ENCODE assay signal across 8 cellular contexts in the genomic region with DNA sequence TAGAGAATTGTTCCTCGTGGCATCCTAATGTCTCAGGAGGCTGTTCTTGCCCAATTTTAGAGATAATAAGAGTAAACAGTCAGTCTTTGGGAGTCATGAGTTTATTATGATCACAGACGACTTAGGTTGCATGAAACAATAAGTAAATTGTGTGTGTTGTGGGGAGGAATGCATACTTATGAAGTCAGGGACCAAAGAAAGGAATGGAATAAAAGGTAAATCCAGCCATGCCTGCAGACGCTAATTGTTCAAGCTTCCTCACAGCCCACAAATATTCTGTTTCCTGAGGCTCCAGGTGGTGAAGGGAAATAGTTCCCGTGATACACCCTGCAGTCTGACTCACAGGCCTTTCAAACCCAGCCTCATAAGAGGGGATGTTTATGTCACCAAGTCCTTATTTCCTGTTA. TPM values are rescaled to one million over a fixed set of nuclear protein-coding genes. Genes with fewer than 3 reads are reported as not detected.
DNase-seq lines count a peak whose midpoint lies in the region; ATAC-seq and TF ChIP-seq lines count a peak whose summit lies in the region.

No MANE protein-coding gene starts in this region.

- intact Hi-C loops in MCF 10A (cut with micrococcal nuclease): no loop called here

- no peaks in the 10 kb centered on the region for H3K36me3 ChIP-seq in mesodermal cell (ENCODE audit: control insufficient read depth, insufficient read depth, low read length)

- H3K4me1 Mint-ChIP-seq in MCF 10A (ENCODE audit: insufficient read depth, unreplicated experiment): peaks cover 5% of the 10 kb centered on the region

- BruUV-seq in MCF 10A (replicated peaks; lab: Mats Ljungman, UMichigan): TSS peak; percentile 21

- peak overlapping the region; percentile 8 for H3K27ac ChIP-seq in mesodermal cell (ENCODE audit: low read depth, low read length, severe bottlenecking)

- DNase-seq in EL (peak; percentile 39), NCI-H146 (lab: John Stamatoyannopoulos, UW) (peak; percentile 47), MCF 10A (ENCODE audit: unreplicated experiment) (peak; percentile 63), GM20000 (ENCODE audit: low spot score) (no peak)
- no peak for DNase-seq in NK-92 treated with Interleukin-12 subunit alpha and Interleukin-12 subunit beta, amount 100 ng/mL, for 24 hours (lab: John Stamatoyannopoulos, UW)

- H3K9me3 Mint-ChIP-seq in MCF 10A (ENCODE audit: unreplicated experiment): no peaks in the 10 kb centered on the region

- no peaks in the 10 kb centered on the region for H3K36me3 Mint-ChIP-seq in MCF 10A (ENCODE audit: insufficient read depth, unreplicated experiment)

- H3K27me3 Mint-ChIP-seq in MCF 10A (ENCODE audit: insufficient read depth, unreplicated experiment): no peaks in the 10 kb centered on the region

- ATAC-seq in HG03159 (IDR thresholded peaks at IDR 0.05; ENCODE audit: unreplicated experiment) (no peak), GM18511 (IDR thresholded peaks at IDR 0.05; ENCODE audit: unreplicated experiment) (no peak)

- CTCF ChIA-PET in MCF 10A (lab: Yijun Ruan, JAX): interaction anchor here (0.6 to 1.4 kb wide), 4 partner anchors 34 to 188 kb away, joined by 3 to 5 read pairs (median 4); no protein-coding TSS in a partner anchor

- peak overlapping the region; percentile 68 for H3K4me3 Mint-ChIP-seq in MCF 10A (ENCODE audit: unreplicated experiment)

- WGBS in mesodermal cell (ENCODE audit: insufficient coverage in 2 of 2), 2 experiments: 36 to 43% methylated on average over 2 to 3 of the region's 4 CpGs

- peak overlapping the region; percentile 21 for H3K27ac Mint-ChIP-seq in MCF 10A (ENCODE audit: low read depth, unreplicated experiment)

- H3K9me3 ChIP-seq in mesodermal cell (ENCODE audit: control insufficient read depth, low read length): no peaks in the 10 kb centered on the region

- peaks cover 12% of the 10 kb centered on the region for H3K4me1 ChIP-seq in mesodermal cell (ENCODE audit: control insufficient read depth, insufficient read depth, low read length, poor library complexity, severe bottlenecking)

- peak overlapping the region; percentile 62 for H3K4me3 ChIP-seq in mesodermal cell (ENCODE audit: extremely low read depth, insufficient read depth, low read length, poor library complexity, severe bottlenecking)

- POLR2A ChIA-PET in MCF 10A (lab: Yijun Ruan, JAX): interaction anchor here (0.6 to 1.3 kb wide), 7 partner anchors 11 to 1051 kb away, joined by 3 to 5 read pairs (median 4); no protein-coding TSS in a partner anchor

- TF ChIP-seq CTCF in MCF 10A (IDR thresholded peaks at IDR 0.05; ENCODE audit: unreplicated experiment): no peak
- TF ChIP-seq CTCF in GM20000 (IDR thresholded peaks at IDR 0.05; ENCODE audit: extremely low read depth, missing control alignments): no peak

RNA-seq across cellular contexts. Expression of a gene that starts 0.9 kb away (rescaled TPM):
- 1.4 and 1.7 TPM in 2 replicates for total RNA-seq in MCF 10A (2022)
- 1.7 TPM for polyA plus RNA-seq in mesodermal cell (2013, experiment 1 of 2)
- polyA plus RNA-seq in mesodermal cell (2013, experiment 2 of 2): 0.86 TPM

RNA-seq across cellular contexts. Expression of a gene that starts 44.5 kb away (rescaled TPM):
- not detected in 2 replicates for total RNA-seq in MCF 10A (2022)
- polyA plus RNA-seq in mesodermal cell (2013, experiment 1 of 2): not detected
- not detected for polyA plus RNA-seq in mesodermal cell (2013, experiment 2 of 2)

RNA-seq across cellular contexts. Expression of a gene that starts 49.4 kb away (rescaled TPM):
- 1.8 and 2.2 TPM in 2 replicates for total RNA-seq in MCF 10A (2022)
- polyA plus RNA-seq in mesodermal cell (2013, experiment 1 of 2): 3.4 TPM
- 4.0 TPM for polyA plus RNA-seq in mesodermal cell (2013, experiment 2 of 2)

Comparison
In these comparisons a context has a peak if more than half of its experiments do, and no peak if none do; other contexts are left out.
1. DNase-seq: peak in EL (single experiment), NCI-H146 (single experiment) and MCF 10A (single experiment); none in GM20000 (single experiment) and NK-92 treated with Interleukin-12 subunit alpha and Interleukin-12 subunit beta, amount 100 ng/mL, for 24 hours (single experiment).